ENCODE assay signal across 8 cellular contexts in the genomic region with DNA sequence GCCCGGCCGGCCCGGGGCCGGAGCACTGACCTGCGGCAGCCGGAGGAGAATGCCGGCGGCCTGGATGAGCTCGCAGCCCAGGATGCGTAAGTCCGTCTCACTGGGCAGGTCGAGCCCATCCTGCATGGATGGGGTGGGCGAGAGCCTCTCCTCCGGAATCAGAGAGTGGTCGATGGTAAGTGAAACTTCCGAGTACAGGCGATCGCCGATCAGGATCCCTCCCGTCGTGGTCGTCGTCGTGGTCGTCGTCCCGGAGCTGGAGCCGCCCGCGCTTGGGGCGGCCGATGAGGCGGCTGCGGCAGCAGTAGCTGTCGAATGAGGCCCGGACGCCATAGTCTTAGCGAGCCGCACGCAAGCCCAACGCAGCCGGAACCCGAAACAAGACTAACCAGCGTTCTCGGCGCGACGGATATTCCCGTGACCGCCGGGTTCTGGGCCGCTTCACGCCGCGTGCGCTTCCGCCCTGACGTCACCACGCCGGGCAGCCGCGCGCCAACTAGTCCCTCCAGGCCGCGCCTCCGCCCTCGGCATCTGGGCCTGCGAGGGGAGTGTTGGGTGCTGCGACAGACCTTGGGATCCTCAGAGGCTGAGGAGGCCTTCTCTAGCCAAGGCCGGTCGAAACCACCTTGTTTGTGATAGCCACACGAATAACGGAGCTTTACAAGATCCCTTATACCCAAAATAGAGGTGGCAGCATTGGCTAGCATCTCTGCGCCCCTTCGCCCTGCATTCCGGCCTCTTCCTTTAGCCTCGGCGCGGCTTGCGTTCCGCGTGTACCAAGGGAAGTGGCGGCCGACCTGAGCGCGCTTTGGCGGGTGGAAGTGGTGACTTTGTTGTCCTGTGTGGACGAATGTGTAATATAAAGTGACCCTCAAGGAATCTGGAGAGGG. TPM values are rescaled to one million over a fixed set of nuclear protein-coding genes. Genes with fewer than 3 reads are reported as not detected.
DNase-seq lines count a peak whose midpoint lies in the region; ATAC-seq and TF ChIP-seq lines count a peak whose summit lies in the region.

A gene (minus strand): TSS at position 386 of the 890 bp plus-strand sequence. CDS start 53 bp downstream, at position 333.

- H3K9me3 ChIP-seq in suprapubic skin, result no peaks in the 10 kb centered on the region

- H3K27ac Mint-ChIP-seq in activated naive CD4-positive, alpha-beta T cell treated with anti-CD3 and anti-CD28 coated beads, Interleukin-2, amount 50 U/mL, for 72 hours, result peak within 1 kb of the TSS; percentile 98 to 100

- TF ChIP-seq POLR2A in GM10847 (IDR thresholded peaks at IDR 0.05; ENCODE audit: extremely low read depth, insufficient read length), result peak; percentile 98
- peak; percentile 96 to 100 for TF ChIP-seq POLR2A in suprapubic skin (IDR thresholded peaks at IDR 0.05)

- DNase-seq in NCI-H1105 (lab: John Stamatoyannopoulos, UW) (peak; percentile 99), SKM-1 (lab: John Stamatoyannopoulos, UW; ENCODE audit: unreplicated experiment) (peak; percentile 86), glomerular endothelial cell (ENCODE audit: extremely low read depth, low read depth, low spot score) (peak; percentile 64), occipital lobe (lab: John Stamatoyannopoulos, UW) (peak; percentile 95), suprapubic skin (ENCODE audit: low spot score in 2 of 2) (peak; percentile 98)
- DNase-seq in activated naive CD4-positive, alpha-beta T cell treated with anti-CD3 and anti-CD28 coated beads, Interleukin-2, amount 50 U/mL, for 72 hours (ENCODE audit: low spot score in 2 of 2), result peak; percentile 95 to 96

- 1% methylated on average over 22 of the region's 88 CpGs for WGBS in suprapubic skin

- peaks cover 49% of the 10 kb centered on the region for H3K4me1 ChIP-seq in suprapubic skin

- ATAC-seq in HG02642 (IDR thresholded peaks at IDR 0.05; ENCODE audit: poor library complexity, unreplicated experiment), result peak; percentile 84
- ATAC-seq in activated naive CD4-positive, alpha-beta T cell treated with anti-CD3 and anti-CD28 coated beads, Interleukin-2, amount 50 U/mL, for 72 hours, result peak; percentile 73 to 86

- peaks cover 0 to 4% of the 10 kb centered on the region in 2 donors for H3K9me3 Mint-ChIP-seq in activated naive CD4-positive, alpha-beta T cell treated with anti-CD3 and anti-CD28 coated beads, Interleukin-2, amount 50 U/mL, for 72 hours

- peak within 1 kb of the TSS; percentile 94 for H3K4me3 ChIP-seq in suprapubic skin

- TF ChIP-seq EP300 in suprapubic skin (IDR thresholded peaks at IDR 0.05), result peak; percentile 85

- no peaks in the 10 kb centered on the region for H3K27me3 ChIP-seq in suprapubic skin

- no peak for TF ChIP-seq CTCF in suprapubic skin (IDR thresholded peaks at IDR 0.05)

- peaks cover 68 to 70% of the 10 kb centered on the region in 2 donors for H3K36me3 Mint-ChIP-seq in activated naive CD4-positive, alpha-beta T cell treated with anti-CD3 and anti-CD28 coated beads, Interleukin-2, amount 50 U/mL, for 72 hours

- peaks cover 30% of the 10 kb centered on the region for H3K36me3 ChIP-seq in suprapubic skin

- H3K27ac ChIP-seq in suprapubic skin, result peak within 1 kb of the TSS; percentile 100

RNA-seq across cellular contexts. Expression of the gene that starts here (rescaled TPM):
- 100 to 1,000 TPM; 260 to 288 TPM for total RNA-seq in activated naive CD4-positive, alpha-beta T cell treated with anti-CD3 and anti-CD28 coated beads, Interleukin-2, amount 50 U/mL, for 72 hours
- total RNA-seq in glomerular endothelial cell, result 55.3 and 125 TPM in 2 replicates
- 104 TPM for total RNA-seq in occipital lobe
- 100 to 1,000 TPM; 203 to 665 (median 246) TPM for total RNA-seq in suprapubic skin

Comparison
In these comparisons a context has a peak if more than half of its experiments do, and no peak if none do; other contexts are left out.
1. Peak in every context shown above with its lines: DNase-seq, ATAC-seq, H3K4me3 ChIP-seq and H3K27ac ChIP-seq.